Comparison of ENCODE assay signal across 26 cellular contexts in the genomic region with DNA sequence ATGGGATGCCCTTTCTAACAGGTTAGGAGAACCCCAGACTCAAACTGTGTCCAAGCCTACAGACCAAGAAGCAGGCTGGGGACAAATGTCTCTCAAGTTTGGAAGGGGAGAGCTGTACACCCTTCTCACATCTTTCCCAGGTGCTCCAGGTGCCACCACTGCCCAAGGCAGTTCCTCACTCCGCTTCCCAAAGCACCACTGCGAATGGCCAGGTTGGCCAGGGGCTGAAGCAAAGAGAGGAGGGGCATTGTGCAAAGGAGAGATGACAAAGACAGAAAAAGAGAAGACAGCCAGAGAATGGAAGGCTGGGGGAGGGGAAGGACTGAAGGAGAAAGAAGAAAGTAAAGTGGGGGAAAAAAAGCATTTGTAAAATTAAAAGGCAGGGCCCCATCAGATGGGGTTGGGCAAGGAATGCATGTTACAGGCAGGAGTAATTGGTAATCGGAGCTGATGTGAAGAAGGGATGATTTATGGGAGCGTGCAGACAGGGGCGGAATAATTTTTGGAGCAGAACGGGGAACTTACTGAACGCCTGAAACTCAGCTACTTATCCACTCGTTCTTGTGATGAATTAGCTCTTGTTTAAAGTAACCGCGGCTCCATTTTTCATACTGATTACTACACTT.
DNase-seq lines count a peak whose midpoint lies in the region; ATAC-seq and TF ChIP-seq lines count a peak whose summit lies in the region.
"Had no signal": no experiment of that assay in that cellular context is flagged by ENCODE, and none has a peak within 500 bp of the region (broad histone marks: within the 10 kb centered on the region; RNA-seq: fewer than 3 reads in every experiment).

No MANE protein-coding gene starts in this region.

- no peak for TF ChIP-seq EP300 in SK-N-SH (IDR thresholded peaks at IDR 0.05; ENCODE audit: borderline replicate concordance in 1 of 2, low read depth in 1 of 2, low read length in 1 of 2)

- H3F3A ChIP-seq in SK-N-SH (replicated peaks; ENCODE audit: insufficient read depth), result no peaks in the 10 kb centered on the region

- no peak for TF ChIP-seq CTCF in CD14-positive monocyte (IDR thresholded peaks at IDR 0.05)
- TF ChIP-seq CTCF in HEK293 (tag by site-specific recombination; IDR thresholded peaks at IDR 0.05), result no peak
- no peak for TF ChIP-seq CTCF in mesothelial cell of epicardium (IDR thresholded peaks at IDR 0.05; ENCODE audit: unreplicated experiment)
- TF ChIP-seq CTCF in SK-N-SH (IDR thresholded peaks at IDR 0.05), result no peak

- H3K27me3 Mint-ChIP-seq in CD14-positive monocyte (ENCODE audit: low read depth in 3 of 3), result peaks cover 3 to 11% (median 6%) of the 10 kb centered on the region in 3 donors
- H3K27me3 Mint-ChIP-seq in mesothelial cell of epicardium (ENCODE audit: low read depth), result no peaks in the 10 kb centered on the region

- intact Hi-C loops in CD14-positive monocyte (cut with micrococcal nuclease), result no loop called here

- 0 out of 2 replicates have a peak, but pooled peaks cover 10% of the 10 kb centered on the region for H3K27me3 ChIP-seq in SK-N-SH (ENCODE audit: insufficient read depth)
- H3K27me3 ChIP-seq: ovary, testis had no signal

- no peak overlapping the region for H3K9ac ChIP-seq in SK-N-SH

- H3K4me3 Mint-ChIP-seq in CD14-positive monocyte (peak overlapping the region; percentile 3 to 71), mesothelial cell of epicardium (peak overlapping the region; percentile 42)
- H3K4me3 Mint-ChIP-seq: activated CD4-positive, alpha-beta T cell treated with anti-CD3 and anti-CD28 coated beads, Interleukin-2, amount 10 ng/mL, durations not matched to agents 24 days and 14 days; naive thymus-derived CD8-positive, alpha-beta T cell; stimulated activated naive B cell treated with anti-CD40 and anti-IgM and Interleukin-4, amounts not matched to agents 10 μg/mL and 1 μg/mL and 100 μg/mL, for 72 hours had no signal

- H3K4me1 ChIP-seq in HEK293 (ENCODE audit: control insufficient read depth, insufficient read depth, low read length) (peaks cover 16% of the 10 kb centered on the region), SK-N-SH (ENCODE audit: control insufficient read depth in 1 of 2, insufficient read depth in 2 of 2, low read depth in 1 of 2, low read length in 1 of 2) (peaks cover 0 to 13% of the 10 kb centered on the region in 2 experiments; a peak in 2 of 4 replicates)
- H3K4me1 ChIP-seq: testis had no signal

- 61% methylated on average over 10 of the region's 10 CpGs for WGBS in SK-N-SH (ENCODE audit: low lambda C conversion rate)

- no peaks in the 10 kb centered on the region for H3K9me2 ChIP-seq in SK-N-SH

- ATAC-seq in HG03175 (IDR thresholded peaks at IDR 0.05; ENCODE audit: unreplicated experiment) (no peak), HG02759 (IDR thresholded peaks at IDR 0.05; ENCODE audit: unreplicated experiment) (no peak)
- ATAC-seq: left lobe of liver; naive thymus-derived CD8-positive, alpha-beta T cell; right cardiac atrium; SK-N-SH treated with all-trans-retinoic acid at 6 μM for 48 hours; stimulated activated naive B cell treated with anti-CD40 and anti-IgM and Interleukin-4, amounts not matched to agents 10 μg/mL and 1 μg/mL and 100 μg/mL, for 72 hours had no signal

- H3K4me3 ChIP-seq in HEK293 (ENCODE audit: low read depth, low read length) (no peak overlapping the region), SK-N-SH (ENCODE audit: low read depth in 2 of 2, low read length in 1 of 2) (no peak overlapping the region)
- H3K4me3 ChIP-seq: ovary, testis had no signal

- H3K4me1 Mint-ChIP-seq in CD14-positive monocyte (peaks cover 4% of the 10 kb centered on the region), mesothelial cell of epicardium (peaks cover 49% of the 10 kb centered on the region)
- H3K4me1 Mint-ChIP-seq: activated CD4-positive, alpha-beta T cell treated with anti-CD3 and anti-CD28 coated beads, Interleukin-2, amount 10 ng/mL, durations not matched to agents 24 days and 14 days; stimulated activated naive B cell treated with anti-CD40 and anti-IgM and Interleukin-4, amounts not matched to agents 10 μg/mL and 1 μg/mL and 100 μg/mL, for 72 hours had no signal

- H3K79me2 ChIP-seq in SK-N-SH (ENCODE audit: insufficient read depth), result no peaks in the 10 kb centered on the region

- POLR2A ChIA-PET in HEK293 (lab: Yijun Ruan, JAX), result no interaction called here
- POLR2A ChIA-PET in SK-N-SH (lab: Yijun Ruan, JAX), result no interaction called here

- H3K36me3 Mint-ChIP-seq in CD14-positive monocyte (no peaks in the 10 kb centered on the region), mesothelial cell of epicardium (no peaks in the 10 kb centered on the region)
- H3K36me3 Mint-ChIP-seq: naive thymus-derived CD8-positive, alpha-beta T cell; stimulated activated naive B cell treated with anti-CD40 and anti-IgM and Interleukin-4, amounts not matched to agents 10 μg/mL and 1 μg/mL and 100 μg/mL, for 72 hours had no signal

- no peaks in the 10 kb centered on the region for H4K20me1 ChIP-seq in SK-N-SH (ENCODE audit: insufficient read depth)

- no peak overlapping the region for H3K4me2 ChIP-seq in SK-N-SH

- CTCF ChIA-PET in HEK293 (lab: Yijun Ruan, JAX) (no interaction called here), SK-N-SH (lab: Yijun Ruan, JAX) (no interaction called here)

- H3K36me3 ChIP-seq in HEK293 (ENCODE audit: control insufficient read depth in 2 of 2, insufficient read depth in 1 of 2, low read length in 2 of 2) (no peaks in the 10 kb centered on the region), SK-N-SH (replicated peaks in 1 of 2; ENCODE audit: control insufficient read depth in 1 of 2, insufficient read depth in 2 of 2, low read length in 1 of 2) (no peaks in the 10 kb centered on the region)
- H3K36me3 ChIP-seq: ovary had no signal

- no peak for TF ChIP-seq RAD21 in SK-N-SH (IDR thresholded peaks at IDR 0.05; ENCODE audit: low read length)

- peak overlapping the region; percentile 8; the same call in 1 of the 2 replicates for H3K27ac ChIP-seq in HEK293 (ENCODE audit: extremely low read depth, low read depth, low read length)
- no peak overlapping the region for H3K27ac ChIP-seq in SK-N-SH (ENCODE audit: low read depth in 2 of 2, low read length in 1 of 2)
- H3K27ac ChIP-seq: C4-2B, ovary, testis had no signal

- H3K27ac Mint-ChIP-seq in CD14-positive monocyte, result peak overlapping the region in 1 of 7 donors; percentile 78
- H3K27ac Mint-ChIP-seq in mesothelial cell of epicardium, result peak overlapping the region; percentile 86
- H3K27ac Mint-ChIP-seq: activated CD4-positive, alpha-beta T cell treated with anti-CD3 and anti-CD28 coated beads, Interleukin-2, amount 10 ng/mL, durations not matched to agents 24 days and 14 days; naive thymus-derived CD8-positive, alpha-beta T cell; stimulated activated naive B cell treated with anti-CD40 and anti-IgM and Interleukin-4, amounts not matched to agents 10 μg/mL and 1 μg/mL and 100 μg/mL, for 72 hours had no signal

- H3K9me3 Mint-ChIP-seq in CD14-positive monocyte (peaks cover 0 to 3% (median 0%) of the 10 kb centered on the region in 7 donors), mesothelial cell of epicardium (no peaks in the 10 kb centered on the region)
- H3K9me3 Mint-ChIP-seq: activated CD4-positive, alpha-beta T cell treated with anti-CD3 and anti-CD28 coated beads, Interleukin-2, amount 10 ng/mL, durations not matched to agents 24 days and 14 days; naive thymus-derived CD8-positive, alpha-beta T cell; stimulated activated naive B cell treated with anti-CD40 and anti-IgM and Interleukin-4, amounts not matched to agents 10 μg/mL and 1 μg/mL and 100 μg/mL, for 72 hours had no signal

- DNase-seq in CD14-positive monocyte (ENCODE audit: low spot score) (no peak), NCI-H69 (lab: John Stamatoyannopoulos, UW) (peak; percentile 59), mesothelial cell of epicardium (ENCODE audit: low spot score in 2 of 2, unreplicated experiment in 2 of 2) (peak in 1 of 2 experiments; percentile 53), SK-N-SH (no peak)
- DNase-seq: activated CD4-positive, alpha-beta T cell treated with anti-CD3 and anti-CD28 coated beads, Interleukin-2, amount 10 ng/mL, durations not matched to agents 24 days and 14 days; activated naive CD4-positive, alpha-beta T cell; activated T-cell treated with anti-CD3 and anti-CD28 coated beads, Interleukin-2, amount 50 U/mL, for 48 hours; DMS153; effector memory CD4-positive, alpha-beta T cell; foreskin melanocyte; GDM1; naive thymus-derived CD8-positive, alpha-beta T cell; NCI-H2081; ovary; right cardiac atrium; RPMI8226; stimulated activated CD4-positive, alpha-beta T cell treated with anti-CD3 and anti-CD28 coated beads, Interleukin-4, amount 100 ng/mL, for 24 hours; stimulated activated naive B cell treated with anti-CD40 and anti-IgM and Interleukin-4, amounts not matched to agents 10 μg/mL and 1 μg/mL and 100 μg/mL, for 72 hours; T-helper 2 cell; testis had no signal

- H3K9me3 ChIP-seq in HEK293 (ENCODE audit: control insufficient read depth, insufficient read depth, low read depth, low read length) (no peaks in the 10 kb centered on the region), SK-N-SH (no peaks in the 10 kb centered on the region)
- H3K9me3 ChIP-seq: ovary, testis had no signal

- no peak overlapping the region for H2AFZ ChIP-seq in SK-N-SH (ENCODE audit: low read depth)

TF ChIP-seq in HEK293, 187 proteins besides CTCF, POLR2A, EP300 and RAD21 (continues in another document):
- TF ChIP-seq HOXC10 (CRISPR knock-in tag; IDR thresholded peaks at IDR 0.05), result no peak
- TF ChIP-seq, protein P1, sequence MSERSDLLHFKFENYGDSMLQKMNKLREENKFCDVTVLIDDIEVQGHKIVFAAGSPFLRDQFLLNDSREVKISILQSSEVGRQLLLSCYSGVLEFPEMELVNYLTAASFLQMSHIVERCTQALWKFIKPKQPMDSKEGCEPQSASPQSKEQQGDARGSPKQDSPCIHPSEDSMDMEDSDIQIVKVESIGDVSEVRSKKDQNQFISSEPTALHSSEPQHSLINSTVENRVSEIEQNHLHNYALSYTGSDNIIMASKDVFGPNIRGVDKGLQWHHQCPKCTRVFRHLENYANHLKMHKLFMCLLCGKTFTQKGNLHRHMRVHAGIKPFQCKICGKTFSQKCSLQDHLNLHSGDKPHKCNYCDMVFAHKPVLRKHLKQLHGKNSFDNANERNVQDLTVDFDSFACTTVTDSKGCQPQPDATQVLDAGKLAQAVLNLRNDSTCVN (tag by site-specific recombination; optimal IDR thresholded peaks at IDR 0.05), result no peak
- TF ChIP-seq GLIS2 (tag by site-specific recombination; IDR thresholded peaks at IDR 0.05), result no peak

TF ChIP-seq in SK-N-SH, 30 proteins besides CTCF, POLR2A, EP300 and RAD21 (continues in another document):
- TF ChIP-seq TEAD4 (IDR thresholded peaks at IDR 0.05; ENCODE audit: borderline replicate concordance, insufficient read depth) (no peak), NFIC (IDR thresholded peaks at IDR 0.05; ENCODE audit: borderline replicate concordance) (no peak), JUND (IDR thresholded peaks at IDR 0.05) (no peak)
